In genomic region chr18:8548186-8548585, GRCh38 we compare ENCODE assay signal across 15 cellular contexts.
DNase-seq lines count a peak whose midpoint lies in the region; ATAC-seq lines count a peak whose summit lies in the region.
"Had no signal": no experiment of that assay in that cellular context is flagged by ENCODE, and none has a peak within 500 bp of the region (broad histone marks: within the 10 kb centered on the region; RNA-seq: fewer than 3 reads in every experiment).

No MANE protein-coding gene starts in this region.

- DNase-seq in ACHN = peak; percentile 17
- DNase-seq in HT1080 (ENCODE audit: low read depth) = peak; percentile 86
- DNase-seq in astrocyte of the hippocampus (ENCODE audit: low read depth, low spot score) = peak; percentile 97
- DNase-seq in iris pigment epithelial cell (ENCODE audit: low read depth) = peak; percentile 90
- DNase-seq in NCI-H1105 treated with DMSO at 0.1 percent for 48 hours (lab: John Stamatoyannopoulos, UW) = no peak
- DNase-seq in NCI-H1694 (lab: John Stamatoyannopoulos, UW) = no peak
- DNase-seq: activated CD4-positive, alpha-beta T cell treated with anti-CD3 and anti-CD28 coated beads, Interleukin-2, amount 50 U/mL, for 4 hours; activated T-cell treated with anti-CD3 and anti-CD28 coated beads, Interleukin-2, amount 50 U/mL, for 48 hours; GF-D8; NCI-H1048; substantia nigra had no signal

- in situ Hi-C loops in ACHN (cut with HindIII; ENCODE audit: low pct_ligation_motif_present, low pct_unique_long_range_greater_than_20kb, low sequenced_read_pairs) = no loop called here

- ATAC-seq in HG02870 (IDR thresholded peaks at IDR 0.05; ENCODE audit: unreplicated experiment) (no peak), HG03045 (IDR thresholded peaks at IDR 0.05; ENCODE audit: unreplicated experiment) (no peak)
- ATAC-seq: A549, left lobe of liver had no signal

Comparison
In these comparisons a context has a peak if more than half of its experiments do, and no peak if none do; other contexts are left out.
1. DNase-seq: peak in ACHN (single experiment), HT1080 (single experiment), astrocyte of the hippocampus (single experiment) and iris pigment epithelial cell (single experiment); none in NCI-H1105 treated with DMSO at 0.1 percent for 48 hours (single experiment) and NCI-H1694 (single experiment).